Comparison of ENCODE assay signal across 8 cellular contexts in genomic region chr1:161390559-161390858, GRCh38. TPM values are rescaled to one million over a fixed set of nuclear protein-coding genes. Genes with fewer than 3 reads are reported as not detected.
DNase-seq lines count a peak whose midpoint lies in the region; ATAC-seq, FAIRE-seq and TF ChIP-seq lines count a peak whose summit lies in the region.

No MANE protein-coding gene starts in this region.

- no peaks in the 10 kb centered on the region for H3K9me3 ChIP-seq in A549
- no peaks in the 10 kb centered on the region for H3K9me3 ChIP-seq in iPS-15b (ENCODE audit: control insufficient read depth, insufficient read depth, low read length)
- no peaks in the 10 kb centered on the region for H3K9me3 ChIP-seq in subcutaneous abdominal adipose tissue (ENCODE audit: control insufficient read depth in 5 of 5, low read length in 5 of 5)

- peak overlapping the region; percentile 87 for H3K9ac ChIP-seq in iPS-15b (ENCODE audit: low read depth, low read length)
- peak overlapping the region; percentile 66 to 86 (median 75) for H3K9ac ChIP-seq in subcutaneous abdominal adipose tissue (ENCODE audit: low read length in 5 of 5)

- H3K27me3 Mint-ChIP-seq in activated CD4-positive, alpha-beta memory T cell treated with anti-CD3 and anti-CD28 coated beads for 36 hours = no peaks in the 10 kb centered on the region

- H3K4me3 ChIP-seq in A549 = peak overlapping the region; percentile 56
- peak overlapping the region; percentile 93 for H3K4me3 ChIP-seq in iPS-15b (ENCODE audit: low read depth, low read length)
- peak overlapping the region; percentile 61 to 84 (median 71) for H3K4me3 ChIP-seq in subcutaneous abdominal adipose tissue (ENCODE audit: low read depth in 1 of 5, low read length in 5 of 5)

- peak overlapping the region; percentile 67 to 90 for H3K27ac ChIP-seq in A549
- peak overlapping the region; percentile 38 for H3K27ac ChIP-seq in subcutaneous abdominal adipose tissue (ENCODE audit: low read depth, low read length)

- H3K36me3 Mint-ChIP-seq in activated CD4-positive, alpha-beta memory T cell treated with anti-CD3 and anti-CD28 coated beads for 36 hours = no peaks in the 10 kb centered on the region

- peaks cover 45% of the 10 kb centered on the region for H3K4me1 Mint-ChIP-seq in activated CD4-positive, alpha-beta memory T cell treated with anti-CD3 and anti-CD28 coated beads for 36 hours (ENCODE audit: low read depth)

- H3K4me1 ChIP-seq in A549 (peaks cover 8% of the 10 kb centered on the region; the same call in 1 of the 3 replicates), iPS-15b (ENCODE audit: control insufficient read depth, insufficient read depth, low read length) (no peaks in the 10 kb centered on the region), subcutaneous abdominal adipose tissue (ENCODE audit: control insufficient read depth in 5 of 5, insufficient read depth in 5 of 5, low read length in 5 of 5) (peaks cover 5 to 16% (median 13%) of the 10 kb centered on the region in 5 donors)

- H3K4me3 Mint-ChIP-seq in activated CD4-positive, alpha-beta memory T cell treated with anti-CD3 and anti-CD28 coated beads for 36 hours = peak overlapping the region; percentile 93

- CTCF ChIA-PET in A549 (lab: Yijun Ruan, JAX) = interaction anchor here (0.6 to 1.5 kb wide), 4 partner anchors 9 to 49 kb away, joined by 3 to 6 read pairs (median 4); no protein-coding TSS in a partner anchor
- CTCF ChIA-PET in activated CD4-positive, alpha-beta memory T cell treated with anti-CD3 and anti-CD28 coated beads for 36 hours (lab: Charles Lee) = interaction anchor here (1.3 to 1.4 kb wide), 3 partner anchors 9 to 18 kb away, joined by 3 to 5 read pairs (median 5); no protein-coding TSS in a partner anchor

- POLR2A ChIA-PET in A549 (lab: Yijun Ruan, JAX) = interaction anchor here (1.0 to 1.7 kb wide), 3 partner anchors 9 to 336 kb away, joined by 3 to 7 read pairs (median 7); partner anchors contain the start of gene PPOX
- POLR2A ChIA-PET in activated CD4-positive, alpha-beta memory T cell treated with anti-CD3 and anti-CD28 coated beads for 36 hours (lab: Charles Lee) = interaction anchor here (1.0 kb wide), 1 partner anchor 222 kb away, joined by 3 read pairs; no protein-coding TSS in a partner anchor

- H3K27ac Mint-ChIP-seq in activated CD4-positive, alpha-beta memory T cell treated with anti-CD3 and anti-CD28 coated beads for 36 hours = peak overlapping the region; percentile 96

- no peak for TF ChIP-seq CTCF in A549 (IDR thresholded peaks at IDR 0.05)

- 7% methylated on average over 13 of the region's 13 CpGs for WGBS in A549 (ENCODE audit: missing lambda C conversion rate)

- no peaks in the 10 kb centered on the region for H3K36me3 ChIP-seq in iPS-15b (ENCODE audit: control insufficient read depth, insufficient read depth, low read length)
- no peaks in the 10 kb centered on the region for H3K36me3 ChIP-seq in subcutaneous abdominal adipose tissue (ENCODE audit: control insufficient read depth in 5 of 5, insufficient read depth in 5 of 5, low read length in 5 of 5)

- no peak for TF ChIP-seq POLR2A in A549 (IDR thresholded peaks at IDR 0.05; ENCODE audit: low read length)

- intact Hi-C loops in activated CD4-positive, alpha-beta memory T cell treated with anti-CD3 and anti-CD28 coated beads for 36 hours (cut with micrococcal nuclease) = loop anchor here (1.0 to 10.0 kb wide), 4 partner anchors 9 to 354 kb away; partner anchors contain the start of gene DUSP12

- DNase-seq in A549 (ENCODE audit: low read depth in 1 of 2, low spot score in 1 of 2) (no peak), NCI-H1092 treated with DMSO at 0.1 percent for 48 hours (lab: John Stamatoyannopoulos, UW) (no peak)
- no peak for DNase-seq in activated CD4-positive, alpha-beta memory T cell treated with anti-CD3 and anti-CD28 coated beads for 36 hours
- no peak for DNase-seq in stimulated activated CD4-positive, alpha-beta T cell treated with anti-CD3 and anti-CD28 coated beads, Interleukin-4, amount 100 ng/mL, for 4 hours

- TF ChIP-seq EP300 in A549 (IDR thresholded peaks at IDR 0.05) = no peak

- no peak for TF ChIP-seq RAD21 in A549 (conservative IDR thresholded peaks at IDR 0.05 in 1 of 2, IDR thresholded peaks at IDR 0.05 in 1 of 2)

- H3K27me3 ChIP-seq in iPS-15b (ENCODE audit: control insufficient read depth, insufficient read depth, low read length) (peaks cover 10% of the 10 kb centered on the region), subcutaneous abdominal adipose tissue (ENCODE audit: control insufficient read depth in 5 of 5, insufficient read depth in 4 of 5, low read length in 5 of 5) (no peaks in the 10 kb centered on the region)

- peak overlapping the region; percentile 79 for H3K4me2 ChIP-seq in A549

- FAIRE-seq in A549 (lab: Jason Lieb, UNC) = no peak

- no peak; a peak in 1 of 6 replicates for ATAC-seq in A549
- peak; percentile 4 for ATAC-seq in GM21526 (IDR thresholded peaks at IDR 0.05; ENCODE audit: low FRiP score, unreplicated experiment)
- no peak for ATAC-seq in HG03139 (IDR thresholded peaks at IDR 0.05; ENCODE audit: unreplicated experiment)

- no peaks in the 10 kb centered on the region for H3K9me3 Mint-ChIP-seq in activated CD4-positive, alpha-beta memory T cell treated with anti-CD3 and anti-CD28 coated beads for 36 hours

TF ChIP-seq in A549, 52 proteins besides CTCF, POLR2A, EP300 and RAD21 (continues in another document):
- TF ChIP-seq HMGXB4 (CRISPR knock-in tag; IDR thresholded peaks at IDR 0.05; ENCODE audit: borderline replicate concordance) (no peak), KDM1A (IDR thresholded peaks at IDR 0.05; ENCODE audit: low read depth) (no peak), ZNF302 (CRISPR knock-in tag; IDR thresholded peaks at IDR 0.05) (no peak), ZC3H11A (IDR thresholded peaks at IDR 0.05) (no peak), TP53 (CRISPR knock-in tag; IDR thresholded peaks at IDR 0.05) (no peak), MAX (IDR thresholded peaks at IDR 0.05) (no peak), NR3C1 (IDR thresholded peaks at IDR 0.05) (no peak), MYC (IDR thresholded peaks at IDR 0.05; ENCODE audit: borderline replicate concordance, low read length) (no peak), ZSCAN20 (CRISPR knock-in tag; IDR thresholded peaks at IDR 0.05) (no peak), RFX5 (IDR thresholded peaks at IDR 0.05) (no peak), CBX8 (IDR thresholded peaks at IDR 0.05) (no peak)
- TF ChIP-seq, protein P1, sequence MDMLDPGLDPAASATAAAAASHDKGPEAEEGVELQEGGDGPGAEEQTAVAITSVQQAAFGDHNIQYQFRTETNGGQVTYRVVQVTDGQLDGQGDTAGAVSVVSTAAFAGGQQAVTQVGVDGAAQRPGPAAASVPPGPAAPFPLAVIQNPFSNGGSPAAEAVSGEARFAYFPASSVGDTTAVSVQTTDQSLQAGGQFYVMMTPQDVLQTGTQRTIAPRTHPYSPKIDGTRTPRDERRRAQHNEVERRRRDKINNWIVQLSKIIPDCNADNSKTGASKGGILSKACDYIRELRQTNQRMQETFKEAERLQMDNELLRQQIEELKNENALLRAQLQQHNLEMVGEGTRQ (IDR thresholded peaks at IDR 0.05) = no peak
- TF ChIP-seq, protein P2, sequence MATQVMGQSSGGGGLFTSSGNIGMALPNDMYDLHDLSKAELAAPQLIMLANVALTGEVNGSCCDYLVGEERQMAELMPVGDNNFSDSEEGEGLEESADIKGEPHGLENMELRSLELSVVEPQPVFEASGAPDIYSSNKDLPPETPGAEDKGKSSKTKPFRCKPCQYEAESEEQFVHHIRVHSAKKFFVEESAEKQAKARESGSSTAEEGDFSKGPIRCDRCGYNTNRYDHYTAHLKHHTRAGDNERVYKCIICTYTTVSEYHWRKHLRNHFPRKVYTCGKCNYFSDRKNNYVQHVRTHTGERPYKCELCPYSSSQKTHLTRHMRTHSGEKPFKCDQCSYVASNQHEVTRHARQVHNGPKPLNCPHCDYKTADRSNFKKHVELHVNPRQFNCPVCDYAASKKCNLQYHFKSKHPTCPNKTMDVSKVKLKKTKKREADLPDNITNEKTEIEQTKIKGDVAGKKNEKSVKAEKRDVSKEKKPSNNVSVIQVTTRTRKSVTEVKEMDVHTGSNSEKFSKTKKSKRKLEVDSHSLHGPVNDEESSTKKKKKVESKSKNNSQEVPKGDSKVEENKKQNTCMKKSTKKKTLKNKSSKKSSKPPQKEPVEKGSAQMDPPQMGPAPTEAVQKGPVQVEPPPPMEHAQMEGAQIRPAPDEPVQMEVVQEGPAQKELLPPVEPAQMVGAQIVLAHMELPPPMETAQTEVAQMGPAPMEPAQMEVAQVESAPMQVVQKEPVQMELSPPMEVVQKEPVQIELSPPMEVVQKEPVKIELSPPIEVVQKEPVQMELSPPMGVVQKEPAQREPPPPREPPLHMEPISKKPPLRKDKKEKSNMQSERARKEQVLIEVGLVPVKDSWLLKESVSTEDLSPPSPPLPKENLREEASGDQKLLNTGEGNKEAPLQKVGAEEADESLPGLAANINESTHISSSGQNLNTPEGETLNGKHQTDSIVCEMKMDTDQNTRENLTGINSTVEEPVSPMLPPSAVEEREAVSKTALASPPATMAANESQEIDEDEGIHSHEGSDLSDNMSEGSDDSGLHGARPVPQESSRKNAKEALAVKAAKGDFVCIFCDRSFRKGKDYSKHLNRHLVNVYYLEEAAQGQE (IDR thresholded peaks at IDR 0.05) = no peak

RNA-seq across cellular contexts. Expression of gene CFAP126, which starts 22.8 kb away (rescaled TPM):
- polyA plus RNA-seq in A549 (2011; rRNA removed) = not detected in 2 replicates
- polyA plus RNA-seq in A549 (2012; cell fraction: cytosol; rRNA removed) = not detected in 2 replicates
- polyA plus RNA-seq in A549 (2012; cell fraction: nucleus; rRNA removed) = not detected in 2 replicates
- not detected in 3 replicates for polyA plus RNA-seq in A549 (2017; fragmentation: RNase III; extraction: RNeasy Plus Mini Kit Qiagen cat#74134 plus additional on column Dnase treatment)
- polyA minus RNA-seq in A549 (2011; rRNA and poly(A)+ RNA removed) = not detected in 2 replicates
- total RNA-seq in activated CD4-positive, alpha-beta memory T cell treated with anti-CD3 and anti-CD28 coated beads for 36 hours = under 1 TPM in 1 of 2 experiments, not detected in 1; 0.29 TPM
